Comparison of ENCODE assay signal across 1 cellular context in the genomic region with DNA sequence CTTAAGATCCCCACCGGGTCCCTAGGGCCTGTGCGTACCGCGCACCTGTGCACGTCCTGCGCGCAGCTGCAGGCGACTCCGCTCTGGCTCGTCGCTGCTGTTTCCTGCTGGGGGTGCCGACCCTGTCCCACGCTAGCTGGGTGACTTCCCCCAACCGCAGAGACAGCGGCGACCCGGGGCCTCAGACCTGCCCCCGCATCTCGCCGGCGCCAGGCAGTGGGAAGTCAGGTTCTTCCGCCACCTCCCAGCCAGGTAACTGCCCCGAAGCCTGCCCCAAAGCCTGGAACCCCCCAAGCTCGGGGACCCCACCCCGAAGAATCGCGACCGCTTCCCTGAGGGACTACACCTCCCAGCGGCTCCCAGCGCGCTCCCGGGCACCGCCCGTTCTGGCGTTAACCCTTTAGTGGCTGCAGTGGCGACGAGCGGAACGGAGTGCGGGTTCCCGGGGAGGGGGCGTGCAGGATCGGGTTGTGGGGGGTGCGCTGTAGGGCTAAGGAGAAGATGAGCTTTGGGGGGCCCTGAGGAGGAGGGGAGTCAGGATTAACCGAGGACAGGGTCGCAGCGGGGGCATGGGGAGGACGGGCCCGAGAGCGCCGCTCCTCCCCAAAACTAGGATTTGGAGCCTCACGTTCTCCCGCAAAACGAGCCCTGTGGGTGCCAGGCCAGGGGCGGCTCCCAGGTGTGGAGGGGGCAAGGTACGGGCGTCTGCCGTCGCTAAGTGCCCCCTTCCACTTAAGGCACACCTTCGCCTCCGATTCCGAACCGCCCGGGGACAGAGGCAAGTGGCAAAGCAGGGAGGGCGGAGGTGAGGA.
A peak's percentile ranks its signal among the peaks of the same experiment; 100 is the strongest.
TF ChIP-seq lines count a peak whose summit lies in the region.

No MANE protein-coding gene starts in this region.

TF ChIP-seq in K562, 482 proteins besides CTCF, POLR2A, EP300 and RAD21 (continued from another document):
- TF ChIP-seq, protein P1, sequence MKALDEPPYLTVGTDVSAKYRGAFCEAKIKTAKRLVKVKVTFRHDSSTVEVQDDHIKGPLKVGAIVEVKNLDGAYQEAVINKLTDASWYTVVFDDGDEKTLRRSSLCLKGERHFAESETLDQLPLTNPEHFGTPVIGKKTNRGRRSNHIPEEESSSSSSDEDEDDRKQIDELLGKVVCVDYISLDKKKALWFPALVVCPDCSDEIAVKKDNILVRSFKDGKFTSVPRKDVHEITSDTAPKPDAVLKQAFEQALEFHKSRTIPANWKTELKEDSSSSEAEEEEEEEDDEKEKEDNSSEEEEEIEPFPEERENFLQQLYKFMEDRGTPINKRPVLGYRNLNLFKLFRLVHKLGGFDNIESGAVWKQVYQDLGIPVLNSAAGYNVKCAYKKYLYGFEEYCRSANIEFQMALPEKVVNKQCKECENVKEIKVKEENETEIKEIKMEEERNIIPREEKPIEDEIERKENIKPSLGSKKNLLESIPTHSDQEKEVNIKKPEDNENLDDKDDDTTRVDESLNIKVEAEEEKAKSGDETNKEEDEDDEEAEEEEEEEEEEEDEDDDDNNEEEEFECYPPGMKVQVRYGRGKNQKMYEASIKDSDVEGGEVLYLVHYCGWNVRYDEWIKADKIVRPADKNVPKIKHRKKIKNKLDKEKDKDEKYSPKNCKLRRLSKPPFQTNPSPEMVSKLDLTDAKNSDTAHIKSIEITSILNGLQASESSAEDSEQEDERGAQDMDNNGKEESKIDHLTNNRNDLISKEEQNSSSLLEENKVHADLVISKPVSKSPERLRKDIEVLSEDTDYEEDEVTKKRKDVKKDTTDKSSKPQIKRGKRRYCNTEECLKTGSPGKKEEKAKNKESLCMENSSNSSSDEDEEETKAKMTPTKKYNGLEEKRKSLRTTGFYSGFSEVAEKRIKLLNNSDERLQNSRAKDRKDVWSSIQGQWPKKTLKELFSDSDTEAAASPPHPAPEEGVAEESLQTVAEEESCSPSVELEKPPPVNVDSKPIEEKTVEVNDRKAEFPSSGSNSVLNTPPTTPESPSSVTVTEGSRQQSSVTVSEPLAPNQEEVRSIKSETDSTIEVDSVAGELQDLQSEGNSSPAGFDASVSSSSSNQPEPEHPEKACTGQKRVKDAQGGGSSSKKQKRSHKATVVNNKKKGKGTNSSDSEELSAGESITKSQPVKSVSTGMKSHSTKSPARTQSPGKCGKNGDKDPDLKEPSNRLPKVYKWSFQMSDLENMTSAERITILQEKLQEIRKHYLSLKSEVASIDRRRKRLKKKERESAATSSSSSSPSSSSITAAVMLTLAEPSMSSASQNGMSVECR (CRISPR knock-in tag; IDR thresholded peaks at IDR 0.05): no peak
- TF ChIP-seq CXXC5 (CRISPR knock-in tag; IDR thresholded peaks at IDR 0.05): peak; percentile 60
- TF ChIP-seq, protein P2, sequence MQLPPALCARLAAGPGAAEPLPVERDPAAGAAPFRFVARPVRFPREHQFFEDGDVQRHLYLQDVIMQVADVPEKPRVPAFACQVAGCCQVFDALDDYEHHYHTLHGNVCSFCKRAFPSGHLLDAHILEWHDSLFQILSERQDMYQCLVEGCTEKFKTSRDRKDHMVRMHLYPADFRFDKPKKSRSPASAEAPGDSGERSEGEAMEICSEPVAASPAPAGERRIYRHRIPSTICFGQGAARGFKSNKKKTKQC (CRISPR knock-in tag; IDR thresholded peaks at IDR 0.05): no peak
- no peak for TF ChIP-seq ZNF232 (CRISPR knock-in tag; IDR thresholded peaks at IDR 0.05)
- no peak for TF ChIP-seq RBM14 (IDR thresholded peaks at IDR 0.05; ENCODE audit: borderline replicate concordance, insufficient read depth, low read depth, low read length)
TF ChIP-seq in K562: peak in this region for 76.
